In genomic region chr22:33884829-33885228, GRCh38 we compare ENCODE assay signal across 21 cellular contexts. TPM values are rescaled to one million over a fixed set of nuclear protein-coding genes. Genes with fewer than 3 reads are reported as not detected.
DNase-seq lines count a peak whose midpoint lies in the region; ATAC-seq and TF ChIP-seq lines count a peak whose summit lies in the region.
"Had no signal": no experiment of that assay in that cellular context is flagged by ENCODE, and none has a peak within 500 bp of the region (broad histone marks: within the 10 kb centered on the region; RNA-seq: fewer than 3 reads in every experiment).

No MANE protein-coding gene starts in this region.

- H3K4me1 ChIP-seq in GM23338 (ENCODE audit: insufficient read depth) (peaks cover 82% of the 10 kb centered on the region), SJCRH30 (peaks cover 18% of the 10 kb centered on the region), right atrium auricular region (peaks cover 0 to 44% of the 10 kb centered on the region in 2 donors), gastrocnemius medialis (peaks cover 34 to 64% of the 10 kb centered on the region in 2 donors)

- H4K20me1 ChIP-seq in GM23338 (replicated peaks; ENCODE audit: insufficient read depth): peaks cover 66% of the 10 kb centered on the region

- CTCF ChIA-PET in GM10248 (lab: Yijun Ruan, JAX): interaction anchor here (1.0 to 1.5 kb wide), 2 partner anchors 12 to 26 kb away, joined by 3 to 6 read pairs; no protein-coding TSS in a partner anchor

- DNase-seq in GM23338 (ENCODE audit: low spot score) (no peak), SJCRH30 (no peak), right atrium auricular region (ENCODE audit: low spot score) (no peak), gastrocnemius medialis (no peak), MG63 (no peak), A172 (ENCODE audit: low spot score) (no peak), GM10248 (ENCODE audit: extremely low spot score) (no peak)
- no peak for DNase-seq in activated CD4-positive, alpha-beta T cell treated with anti-CD3 and anti-CD28 coated beads for 1 hour
- DNase-seq: AML-193, GDM1, GOT3, Kasumi-1, NCI-H1048, NCI-H1417 treated with DMSO at 0.1 percent for 48 hours, NCI-H1930, NCI-H226, OCI-M1, SHP77 had no signal

- no peak for TF ChIP-seq CTCF in GM23338 (conservative IDR thresholded peaks at IDR 0.05; ENCODE audit: low read depth in 2 of 2)
- TF ChIP-seq CTCF in right atrium auricular region (IDR thresholded peaks at IDR 0.05): no peak
- no peak for TF ChIP-seq CTCF in gastrocnemius medialis (IDR thresholded peaks at IDR 0.05 in 4 of 5, conservative IDR thresholded peaks at IDR 0.05 in 1 of 5)
- no peak for TF ChIP-seq CTCF in GM10248 (IDR thresholded peaks at IDR 0.05; ENCODE audit: control extremely low read depth, extremely low read depth, low read depth, missing control alignments)

- no peaks in the 10 kb centered on the region for H3K36me3 Mint-ChIP-seq in GM23338 (ENCODE audit: low read depth)
- H3K36me3 Mint-ChIP-seq: CD14-positive monocyte had no signal

- 0 out of 2 replicates have a peak, but pooled peaks cover 2% of the 10 kb centered on the region for H3F3A ChIP-seq in GM23338 (replicated peaks; ENCODE audit: low read depth)

- in situ Hi-C loops in gastrocnemius medialis (cut with MboI; ENCODE audit: low sequenced_read_pairs in 4 of 4): no loop called here

- POLR2A ChIA-PET in GM10248 (lab: Yijun Ruan, JAX): no interaction called here

- H3K4me1 Mint-ChIP-seq in GM23338: peaks cover 80% of the 10 kb centered on the region
- H3K4me1 Mint-ChIP-seq: CD14-positive monocyte had no signal

- H3K27ac Mint-ChIP-seq in GM23338: no peak overlapping the region

- no peaks in the 10 kb centered on the region for H3K9me3 Mint-ChIP-seq in GM23338

- H3K4me3 Mint-ChIP-seq in GM23338: no peak overlapping the region
- H3K4me3 Mint-ChIP-seq: CD14-positive monocyte had no signal

- no peaks in the 10 kb centered on the region for H3K27me3 ChIP-seq in GM23338 (ENCODE audit: insufficient read depth)
- H3K27me3 ChIP-seq in SJCRH30: no peaks in the 10 kb centered on the region
- H3K27me3 ChIP-seq in right atrium auricular region: no peaks in the 10 kb centered on the region
- no peaks in the 10 kb centered on the region for H3K27me3 ChIP-seq in gastrocnemius medialis
- no peaks in the 10 kb centered on the region for H3K27me3 ChIP-seq in MG63

- TF ChIP-seq POLR2A in gastrocnemius medialis (IDR thresholded peaks at IDR 0.05): no peak

- H3K4me3 ChIP-seq in GM23338: no peak overlapping the region
- no peak overlapping the region for H3K4me3 ChIP-seq in SJCRH30
- H3K4me3 ChIP-seq in right atrium auricular region: no peak overlapping the region
- peak overlapping the region in 1 of 4 donors; percentile 23 for H3K4me3 ChIP-seq in gastrocnemius medialis
- no peak overlapping the region for H3K4me3 ChIP-seq in MG63
- H3K4me3 ChIP-seq: SK-N-MC had no signal

- peaks cover 11% of the 10 kb centered on the region for H3K27me3 Mint-ChIP-seq in GM23338 (ENCODE audit: insufficient read depth, low read depth, poor library complexity)

- no peak overlapping the region; the same call in 1 of the 2 replicates for H3K27ac ChIP-seq in GM23338 (ENCODE audit: low read depth)
- H3K27ac ChIP-seq in SJCRH30: peak overlapping the region; percentile 82
- peak overlapping the region; percentile 66 to 77 for H3K27ac ChIP-seq in right atrium auricular region
- H3K27ac ChIP-seq in gastrocnemius medialis: peak overlapping the region; percentile 82 to 92 (median 87)
- H3K27ac ChIP-seq: SK-N-MC had no signal

- no peaks in the 10 kb centered on the region for H3K9me3 ChIP-seq in SJCRH30 (replicated peaks)
- H3K9me3 ChIP-seq in right atrium auricular region: no peaks in the 10 kb centered on the region
- H3K9me3 ChIP-seq in gastrocnemius medialis: no peaks in the 10 kb centered on the region
- no peaks in the 10 kb centered on the region for H3K9me3 ChIP-seq in MG63

- H3K4me2 ChIP-seq in GM23338: peak overlapping the region; percentile 48; the same call in 1 of the 2 replicates

- no peak overlapping the region for H2AFZ ChIP-seq in GM23338

- H3K36me3 ChIP-seq in GM23338 (ENCODE audit: insufficient read depth) (no peaks in the 10 kb centered on the region), SJCRH30 (no peaks in the 10 kb centered on the region), right atrium auricular region (no peaks in the 10 kb centered on the region), gastrocnemius medialis (no peaks in the 10 kb centered on the region), MG63 (no peaks in the 10 kb centered on the region)

- ATAC-seq in GM23338 (no peak), gastrocnemius medialis (peak in 1 of 2 donors; percentile 11)
- ATAC-seq: HCT116 had no signal

- H3K79me2 ChIP-seq in GM23338 (replicated peaks; ENCODE audit: insufficient read depth): peaks cover 100% of the 10 kb centered on the region

- no peaks in the 10 kb centered on the region for H3K9me2 ChIP-seq in GM23338 (ENCODE audit: insufficient read depth)

- intact Hi-C loops in gastrocnemius medialis (cut with DNase I; ENCODE audit: low total_unique reads): loop anchor here (2.0 kb wide), 1 partner anchor 36 kb away; the partner anchor contains the start of gene LARGE1

TF ChIP-seq in GM23338, 12 proteins besides CTCF, POLR2A, EP300 and RAD21 (continues in another document):
- TF ChIP-seq ETS1 (IDR thresholded peaks at IDR 0.05): no peak
- no peak for TF ChIP-seq EZH2phosphoT487 (IDR thresholded peaks at IDR 0.05; ENCODE audit: unreplicated experiment)
- no peak for TF ChIP-seq JUNB (IDR thresholded peaks at IDR 0.05; ENCODE audit: unreplicated experiment)
- no peak for TF ChIP-seq NANOG (IDR thresholded peaks at IDR 0.05; ENCODE audit: borderline replicate concordance)

RNA-seq across cellular contexts. Expression of gene LARGE1, which starts 35.4 kb away (rescaled TPM):
- 62.4 and 75.6 TPM in 2 replicates for total RNA-seq in GM23338 (2014; rRNA removed; shearing (Covaris generic))
- 12.8 and 13.5 TPM in 2 replicates for polyA plus RNA-seq in GM23338 (2016; fragmentation: Nextera tagmentation; extraction: Ambion mirVana)
- total RNA-seq in SJCRH30 (2014; rRNA removed; shearing (Covaris generic)): 23.2 and 23.5 TPM in 2 replicates
- total RNA-seq in right atrium auricular region (100 to 1,000 TPM in 1 of 2 donors, 10 to 100 TPM in 1; 80.5 to 101 TPM), gastrocnemius medialis (10 to 100 TPM; 48.5 to 91.0 (median 68.4) TPM)
- total RNA-seq in MG63 (2014; rRNA removed; shearing (Covaris generic); ENCODE audit: low replicate concordance): 1.0 and 4.1 TPM in 2 replicates
- 4.4 and 4.9 TPM in 2 replicates for total RNA-seq in A172 (2014; rRNA removed; shearing (Covaris generic))
